ENCODE assay signal across 1 cellular context in the genomic region with DNA sequence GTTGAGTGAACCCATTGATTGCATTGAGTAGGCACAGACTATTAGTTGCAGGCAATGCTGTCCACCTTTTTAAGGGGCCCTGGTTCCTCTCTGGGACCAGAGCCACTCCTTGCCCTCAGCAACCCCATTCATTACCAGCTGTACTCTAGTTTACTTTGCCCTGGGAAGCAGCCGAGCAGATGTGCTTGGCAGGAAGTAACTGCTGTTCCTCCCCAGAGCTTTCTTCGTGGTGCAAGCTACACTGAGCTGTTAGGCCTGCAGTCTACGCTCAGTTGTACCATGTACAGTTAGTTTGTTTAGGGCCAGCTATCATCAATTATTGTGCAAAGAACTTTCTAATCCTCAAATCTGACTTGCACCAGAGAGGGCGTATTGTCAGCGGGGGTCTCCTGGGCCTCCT.
TF ChIP-seq lines count a peak whose summit lies in the region.

No MANE protein-coding gene starts in this region.

TF ChIP-seq in GM12878, 131 proteins besides CTCF, POLR2A, EP300 and RAD21:
- no peak for TF ChIP-seq NFXL1 (IDR thresholded peaks at IDR 0.05; ENCODE audit: borderline replicate concordance)
- no peak for TF ChIP-seq ZNF207 (IDR thresholded peaks at IDR 0.05; ENCODE audit: borderline replicate concordance)
- TF ChIP-seq BACH1 (IDR thresholded peaks at IDR 0.05; ENCODE audit: borderline replicate concordance), result no peak
- TF ChIP-seq WRNIP1 (IDR thresholded peaks at IDR 0.05; ENCODE audit: borderline replicate concordance, low read depth, low read length), result no peak
- no peak for TF ChIP-seq TARDBP (IDR thresholded peaks at IDR 0.05; ENCODE audit: borderline replicate concordance)
- TF ChIP-seq, protein P1, sequence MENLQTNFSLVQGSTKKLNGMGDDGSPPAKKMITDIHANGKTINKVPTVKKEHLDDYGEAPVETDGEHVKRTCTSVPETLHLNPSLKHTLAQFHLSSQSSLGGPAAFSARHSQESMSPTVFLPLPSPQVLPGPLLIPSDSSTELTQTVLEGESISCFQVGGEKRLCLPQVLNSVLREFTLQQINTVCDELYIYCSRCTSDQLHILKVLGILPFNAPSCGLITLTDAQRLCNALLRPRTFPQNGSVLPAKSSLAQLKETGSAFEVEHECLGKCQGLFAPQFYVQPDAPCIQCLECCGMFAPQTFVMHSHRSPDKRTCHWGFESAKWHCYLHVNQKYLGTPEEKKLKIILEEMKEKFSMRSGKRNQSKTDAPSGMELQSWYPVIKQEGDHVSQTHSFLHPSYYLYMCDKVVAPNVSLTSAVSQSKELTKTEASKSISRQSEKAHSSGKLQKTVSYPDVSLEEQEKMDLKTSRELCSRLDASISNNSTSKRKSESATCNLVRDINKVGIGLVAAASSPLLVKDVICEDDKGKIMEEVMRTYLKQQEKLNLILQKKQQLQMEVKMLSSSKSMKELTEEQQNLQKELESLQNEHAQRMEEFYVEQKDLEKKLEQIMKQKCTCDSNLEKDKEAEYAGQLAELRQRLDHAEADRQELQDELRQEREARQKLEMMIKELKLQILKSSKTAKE (IDR thresholded peaks at IDR 0.05; ENCODE audit: low read depth, poor library complexity, severe bottlenecking), result no peak
- no peak for TF ChIP-seq RCOR1 (conservative IDR thresholded peaks at IDR 0.05; ENCODE audit: low read depth, low read length)
- TF ChIP-seq NFYA (IDR thresholded peaks at IDR 0.05; ENCODE audit: borderline replicate concordance, low read depth, low read length), result no peak
- no peak for TF ChIP-seq EED (IDR thresholded peaks at IDR 0.05; ENCODE audit: low read depth)
- TF ChIP-seq ZNF622 (IDR thresholded peaks at IDR 0.05), result no peak
- TF ChIP-seq DPF2 (IDR thresholded peaks at IDR 0.05), result no peak
- no peak for TF ChIP-seq MYB (IDR thresholded peaks at IDR 0.05; ENCODE audit: borderline replicate concordance, low read depth, low read length)
- TF ChIP-seq MEF2B (IDR thresholded peaks at IDR 0.05; ENCODE audit: partially characterized antibody, poor library complexity, severe bottlenecking), result no peak
- TF ChIP-seq, protein P2, sequence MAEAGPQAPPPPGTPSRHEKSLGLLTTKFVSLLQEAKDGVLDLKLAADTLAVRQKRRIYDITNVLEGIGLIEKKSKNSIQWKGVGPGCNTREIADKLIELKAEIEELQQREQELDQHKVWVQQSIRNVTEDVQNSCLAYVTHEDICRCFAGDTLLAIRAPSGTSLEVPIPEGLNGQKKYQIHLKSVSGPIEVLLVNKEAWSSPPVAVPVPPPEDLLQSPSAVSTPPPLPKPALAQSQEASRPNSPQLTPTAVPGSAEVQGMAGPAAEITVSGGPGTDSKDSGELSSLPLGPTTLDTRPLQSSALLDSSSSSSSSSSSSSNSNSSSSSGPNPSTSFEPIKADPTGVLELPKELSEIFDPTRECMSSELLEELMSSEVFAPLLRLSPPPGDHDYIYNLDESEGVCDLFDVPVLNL (IDR thresholded peaks at IDR 0.05; ENCODE audit: low read depth, low read length), result no peak
- TF ChIP-seq KAT2A (conservative IDR thresholded peaks at IDR 0.05; ENCODE audit: control insufficient read depth, low read depth, low read length), result no peak
- no peak for TF ChIP-seq STAT1 (conservative IDR thresholded peaks at IDR 0.05)
- no peak for TF ChIP-seq GATAD2B (conservative IDR thresholded peaks at IDR 0.05; ENCODE audit: low read depth)
- no peak for TF ChIP-seq ASH2L (IDR thresholded peaks at IDR 0.05; ENCODE audit: borderline replicate concordance, low read depth)
- TF ChIP-seq MEF2A (IDR thresholded peaks at IDR 0.05; ENCODE audit: insufficient read depth, low read depth, low read length), result no peak
- no peak for TF ChIP-seq RBBP5 (conservative IDR thresholded peaks at IDR 0.05)
TF ChIP-seq in GM12878: peak in this region for 0.
